10 cellular contexts compared by ENCODE assay signal in genomic region chr11:35683728-35684339, GRCh38. TPM values are rescaled to one million over a fixed set of nuclear protein-coding genes. Genes with fewer than 3 reads are reported as not detected.
DNase-seq lines count a peak whose midpoint lies in the region; ATAC-seq lines count a peak whose summit lies in the region.
"Had no signal": no experiment of that assay in that cellular context is flagged by ENCODE, and none has a peak within 500 bp of the region (broad histone marks: within the 10 kb centered on the region; RNA-seq: fewer than 3 reads in every experiment).

No MANE protein-coding gene starts in this region.

- no peak overlapping the region for H3K27ac Mint-ChIP-seq in naive thymus-derived CD4-positive, alpha-beta T cell

- H3K27me3 Mint-ChIP-seq in naive thymus-derived CD4-positive, alpha-beta T cell = no peaks in the 10 kb centered on the region

- POLR2A ChIA-PET in naive thymus-derived CD4-positive, alpha-beta T cell (lab: Charles Lee) = no interaction called here

- CTCF ChIA-PET in naive thymus-derived CD4-positive, alpha-beta T cell (lab: Charles Lee) = no interaction called here

- H3K27me3 ChIP-seq in naive thymus-derived CD4-positive, alpha-beta T cell (ENCODE audit: control insufficient read depth in 2 of 2, insufficient read depth in 2 of 2, low read length in 2 of 2) = no peaks in the 10 kb centered on the region

- peak; percentile 57 for ATAC-seq in GM19043 (IDR thresholded peaks at IDR 0.05; ENCODE audit: low read depth, unreplicated experiment)
- peak; percentile 65 for ATAC-seq in HG02678 (IDR thresholded peaks at IDR 0.05; ENCODE audit: unreplicated experiment)
- ATAC-seq in naive thymus-derived CD4-positive, alpha-beta T cell = peak; percentile 80

- H3K36me3 Mint-ChIP-seq in naive thymus-derived CD4-positive, alpha-beta T cell = peaks cover 8 to 64% (median 32%) of the 10 kb centered on the region in 5 donors

- H3K4me1 Mint-ChIP-seq in naive thymus-derived CD4-positive, alpha-beta T cell = peaks cover 18 to 72% (median 67%) of the 10 kb centered on the region in 7 donors

- peaks cover 0 to 24% (median 8%) of the 10 kb centered on the region in 3 experiments for H3K36me3 ChIP-seq in naive thymus-derived CD4-positive, alpha-beta T cell (ENCODE audit: control insufficient read depth in 2 of 3, insufficient read depth in 3 of 3, low read length in 3 of 3)

- DNase-seq in NCI-H69 (lab: John Stamatoyannopoulos, UW) (peak; percentile 29), iPS-NIHi7 (ENCODE audit: extremely low spot score) (no peak), NCI-H187 (lab: John Stamatoyannopoulos, UW) (no peak), NCI-H2196 (lab: John Stamatoyannopoulos, UW; ENCODE audit: unreplicated experiment) (no peak)
- DNase-seq in naive thymus-derived CD4-positive, alpha-beta T cell = no peak
- DNase-seq in stimulated activated CD8-positive, alpha-beta memory T cell treated with anti-CD3 and anti-CD28 coated beads, Interleukin-4, amount 100 ng/mL, for 48 hours = no peak
- DNase-seq: NK-92 treated with Interleukin-12 subunit alpha and Interleukin-12 subunit beta, amount 100 ng/mL, for 24 hours had no signal

- peaks cover 0 to 5% of the 10 kb centered on the region in 2 donors for H3K4me1 ChIP-seq in naive thymus-derived CD4-positive, alpha-beta T cell (ENCODE audit: control insufficient read depth in 2 of 2, insufficient read depth in 2 of 2, low read length in 2 of 2)
- H3K4me1 ChIP-seq: parathyroid adenoma had no signal

- intact Hi-C loops in naive thymus-derived CD4-positive, alpha-beta T cell (cut with micrococcal nuclease) = no loop called here

- no peaks in the 10 kb centered on the region for H3K9me3 ChIP-seq in naive thymus-derived CD4-positive, alpha-beta T cell (ENCODE audit: control insufficient read depth in 2 of 3, low read length in 3 of 3)

- H3K4me3 Mint-ChIP-seq in naive thymus-derived CD4-positive, alpha-beta T cell = no peak overlapping the region

- H3K4me3 ChIP-seq in naive thymus-derived CD4-positive, alpha-beta T cell (ENCODE audit: low read length) = no peak overlapping the region

- H3K27ac ChIP-seq in naive thymus-derived CD4-positive, alpha-beta T cell (ENCODE audit: low read depth, low read length) = no peak overlapping the region
- H3K27ac ChIP-seq: parathyroid adenoma had no signal

- no peaks in the 10 kb centered on the region for H3K9me3 Mint-ChIP-seq in naive thymus-derived CD4-positive, alpha-beta T cell

RNA-seq across cellular contexts. Expression of gene TRIM44, which starts 21.3 kb away (rescaled TPM):
- total RNA-seq in naive thymus-derived CD4-positive, alpha-beta T cell = 10 to 100 TPM; 35.7 to 60.8 (median 58.6) TPM
- 10 to 100 TPM; 50.2 to 60.1 TPM for polyA plus RNA-seq in naive thymus-derived CD4-positive, alpha-beta T cell
